Comparison of ENCODE assay signal across 8 cellular contexts in the genomic region with DNA sequence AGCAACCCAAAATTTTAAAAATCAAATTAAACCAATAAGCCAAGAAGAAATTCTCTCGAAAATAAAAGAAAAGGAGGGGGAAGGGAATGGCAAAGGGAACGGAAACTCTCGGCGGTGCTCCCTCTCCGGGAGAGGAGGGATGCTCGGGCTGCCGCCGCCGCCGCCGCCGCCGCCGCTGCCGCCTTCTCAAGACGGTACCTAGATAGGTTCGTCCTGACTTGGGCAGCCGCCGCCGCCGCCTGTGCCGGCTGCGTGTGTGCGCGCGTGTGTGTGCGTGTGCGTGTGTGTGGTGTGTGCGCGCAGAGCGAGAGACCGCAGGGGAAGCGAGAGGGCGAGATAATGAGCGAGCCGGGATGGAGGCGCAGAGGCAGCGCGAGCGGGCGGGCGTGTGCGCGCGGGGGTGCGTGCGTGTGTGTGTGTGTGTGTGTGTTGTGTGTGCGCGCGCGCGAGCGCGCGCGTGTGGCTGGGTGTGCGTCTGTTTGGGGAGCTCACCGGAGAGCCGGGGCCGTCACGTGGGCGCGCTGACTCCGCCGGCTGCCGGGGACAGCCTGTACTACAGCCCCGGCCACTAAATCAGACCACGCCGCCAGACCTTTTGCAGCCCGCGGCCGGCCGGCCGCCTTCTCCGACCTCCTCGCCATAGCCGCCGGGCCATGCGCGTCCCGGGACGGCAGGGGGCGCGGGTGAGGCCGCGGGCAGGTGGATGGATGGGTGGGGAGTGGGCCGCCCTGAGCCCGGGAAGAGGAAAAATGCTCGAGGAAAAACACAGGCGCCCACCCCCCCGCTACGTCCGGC.
DNase-seq lines count a peak whose midpoint lies in the region; ATAC-seq, FAIRE-seq and TF ChIP-seq lines count a peak whose summit lies in the region.

No MANE protein-coding gene starts in this region.

- no peaks in the 10 kb centered on the region for H3K9me3 ChIP-seq in astrocyte (ENCODE audit: insufficient read depth, low read depth, low read length)

- peaks cover 10% of the 10 kb centered on the region for H3K27me3 ChIP-seq in astrocyte (ENCODE audit: insufficient read depth, low read length)

- H2AFZ ChIP-seq in astrocyte (ENCODE audit: low read depth, low read length): peak overlapping the region; percentile 89

- peak overlapping the region; percentile 53 for H3K9ac ChIP-seq in astrocyte (ENCODE audit: low read length)

- H3K4me3 ChIP-seq in astrocyte (ENCODE audit: insufficient read depth, low read depth, low read length): peak overlapping the region; percentile 70

- FAIRE-seq in astrocyte (lab: Jason Lieb, UNC): no peak

- H3K36me3 ChIP-seq in astrocyte (ENCODE audit: insufficient read depth, low read length): no peaks in the 10 kb centered on the region

- H3K36me3 Mint-ChIP-seq in T-cell (no peaks in the 10 kb centered on the region), astrocyte (ENCODE audit: low read depth, unreplicated experiment) (no peaks in the 10 kb centered on the region)

- CTCF ChIA-PET in HEK293T (lab: Yijun Ruan, JAX) (interaction anchor here (0.7 to 1.0 kb wide), 2 partner anchors 14 to 217 kb away, joined by 3 to 4 read pairs; no protein-coding TSS in a partner anchor), T-cell (lab: Charles Lee) (interaction anchor here (0.7 to 1.1 kb wide), 3 partner anchors 111 to 1853 kb away, joined by 3 to 4 read pairs (median 3); no protein-coding TSS in a partner anchor)

- TF ChIP-seq CTCF in astrocyte (IDR thresholded peaks at IDR 0.05; ENCODE audit: insufficient read depth, low read depth, low read length): peak; percentile 27

- H3K9me3 Mint-ChIP-seq in T-cell (no peaks in the 10 kb centered on the region), astrocyte (ENCODE audit: unreplicated experiment) (no peaks in the 10 kb centered on the region)

- DNase-seq in GM04504 (ENCODE audit: low read depth) (peak; percentile 50), HEK293T (ENCODE audit: extremely low spot score) (peak; percentile 70), NCI-H1048 (lab: John Stamatoyannopoulos, UW) (peak; percentile 51), T-cell (peak; percentile 16 to 65 (median 52)), astrocyte (ENCODE audit: low read depth) (peak; percentile 77), hepatic stellate cell (ENCODE audit: low spot score) (peak; percentile 84), pulmonary artery endothelial cell (ENCODE audit: low read depth, low spot score) (peak; percentile 20), OCI-M2 (lab: John Stamatoyannopoulos, UW; ENCODE audit: unreplicated experiment) (no peak)

- H3K4me2 ChIP-seq in astrocyte (ENCODE audit: low read length): peak overlapping the region; percentile 99

- no peaks in the 10 kb centered on the region for H4K20me1 ChIP-seq in astrocyte (ENCODE audit: insufficient read depth, low read length)

- H3K4me1 Mint-ChIP-seq in T-cell (peaks cover 32 to 41% (median 39%) of the 10 kb centered on the region in 3 donors), astrocyte (ENCODE audit: low read depth, unreplicated experiment) (peaks cover 1% of the 10 kb centered on the region)

- H3K4me3 Mint-ChIP-seq in T-cell: peak overlapping the region; percentile 86 to 96 (median 92)
- H3K4me3 Mint-ChIP-seq in astrocyte (ENCODE audit: unreplicated experiment): peak overlapping the region; percentile 98

- H3K4me1 ChIP-seq in astrocyte (ENCODE audit: insufficient read depth, low read length): peaks cover 20% of the 10 kb centered on the region

- no peak overlapping the region for H3K27ac ChIP-seq in astrocyte (ENCODE audit: low read depth, low read length)

- peaks cover 61 to 64% of the 10 kb centered on the region in 2 donors for H3K27me3 Mint-ChIP-seq in T-cell
- H3K27me3 Mint-ChIP-seq in astrocyte (ENCODE audit: low read depth, unreplicated experiment): peaks cover 14% of the 10 kb centered on the region

- ATAC-seq in T-cell (replicated peaks in 1 of 4): peak; percentile 65 to 72 (median 66)

- H3K27ac Mint-ChIP-seq in T-cell (peak overlapping the region; percentile 11 to 64), astrocyte (ENCODE audit: unreplicated experiment) (peak overlapping the region; percentile 67)

- no peaks in the 10 kb centered on the region for H3K79me2 ChIP-seq in astrocyte (ENCODE audit: insufficient read depth, low read length)

- POLR2A ChIA-PET in HEK293T (lab: Yijun Ruan, JAX) (interaction anchor here (0.6 to 0.9 kb wide), 3 partner anchors 12 to 112 kb away, joined by 3 to 4 read pairs (median 4); a partner anchor contains a TSS), T-cell (lab: Charles Lee) (no interaction called here)

TF ChIP-seq in HEK293T, 16 proteins besides CTCF, POLR2A, EP300 and RAD21:
- TF ChIP-seq L3MBTL2 (conservative IDR thresholded peaks at IDR 0.05): no peak; the same call in 1 of the 2 replicates
- TF ChIP-seq, protein P1, sequence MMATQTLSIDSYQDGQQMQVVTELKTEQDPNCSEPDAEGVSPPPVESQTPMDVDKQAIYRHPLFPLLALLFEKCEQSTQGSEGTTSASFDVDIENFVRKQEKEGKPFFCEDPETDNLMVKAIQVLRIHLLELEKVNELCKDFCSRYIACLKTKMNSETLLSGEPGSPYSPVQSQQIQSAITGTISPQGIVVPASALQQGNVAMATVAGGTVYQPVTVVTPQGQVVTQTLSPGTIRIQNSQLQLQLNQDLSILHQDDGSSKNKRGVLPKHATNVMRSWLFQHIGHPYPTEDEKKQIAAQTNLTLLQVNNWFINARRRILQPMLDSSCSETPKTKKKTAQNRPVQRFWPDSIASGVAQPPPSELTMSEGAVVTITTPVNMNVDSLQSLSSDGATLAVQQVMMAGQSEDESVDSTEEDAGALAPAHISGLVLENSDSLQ (IDR thresholded peaks at IDR 0.05): no peak
- TF ChIP-seq ARNT (IDR thresholded peaks at IDR 0.05): no peak
- no peak for TF ChIP-seq BHLHE40 (IDR thresholded peaks at IDR 0.05; ENCODE audit: borderline replicate concordance)
- TF ChIP-seq ELF4 (IDR thresholded peaks at IDR 0.05): no peak
- no peak for TF ChIP-seq FOXK2 (IDR thresholded peaks at IDR 0.05)
TF ChIP-seq in HEK293T: peak in this region for 0.
